ENCODE assay signal across 1 cellular context in the genomic region with DNA sequence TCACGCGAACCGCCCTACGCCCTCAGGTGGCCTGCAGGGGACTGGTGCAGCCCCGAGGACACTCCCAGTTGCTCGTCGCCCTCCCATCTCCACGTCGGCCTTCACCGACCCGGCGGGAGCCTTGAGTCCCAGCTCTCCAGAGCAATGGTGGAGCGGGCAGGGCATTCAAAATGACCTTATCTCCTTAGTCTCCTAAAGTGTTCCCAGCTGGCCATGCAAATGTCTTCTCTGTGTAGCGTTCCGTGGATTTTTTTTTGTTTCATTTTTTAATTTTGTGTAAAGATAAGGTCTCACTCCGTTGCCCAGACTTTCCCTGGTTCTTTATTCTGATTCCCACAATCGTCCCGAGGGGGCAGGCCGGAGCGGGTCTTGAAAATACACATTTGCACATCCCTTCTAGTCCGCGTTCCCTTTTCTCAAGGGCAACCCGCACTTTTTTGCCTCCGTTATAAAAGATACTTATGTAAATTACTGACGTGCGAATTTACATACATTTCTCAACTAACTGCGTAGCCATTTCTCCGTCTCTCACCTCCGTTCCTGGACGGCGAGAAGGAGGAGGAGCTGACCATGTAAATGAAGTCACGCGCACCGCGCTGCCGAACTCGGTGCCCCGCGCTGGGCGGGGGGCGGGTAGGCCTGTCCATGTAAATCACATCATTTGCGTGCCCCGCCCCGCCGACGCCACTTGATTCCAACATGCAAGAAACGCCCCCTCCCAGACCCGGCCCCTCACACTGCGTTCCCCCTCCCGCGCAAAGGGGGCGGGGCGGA.
TF ChIP-seq lines count a peak whose summit lies in the region.

No MANE protein-coding gene starts in this region.

TF ChIP-seq in K562, 482 proteins besides CTCF, POLR2A, EP300 and RAD21 (continued from another document):
- TF ChIP-seq SFPQ (IDR thresholded peaks at IDR 0.05; ENCODE audit: low read depth, low read length) (no peak), ZNF24 (IDR thresholded peaks at IDR 0.05) (no peak), CBFA2T2 (conservative IDR thresholded peaks at IDR 0.05) (no peak), TOE1 (IDR thresholded peaks at IDR 0.05; ENCODE audit: borderline replicate concordance) (peak; percentile 82; the same call in 1 of the 2 replicates), TOE1 (CRISPR knock-in tag; IDR thresholded peaks at IDR 0.05; ENCODE audit: borderline replicate concordance, low read depth) (no peak), ZNF436 (CRISPR knock-in tag; IDR thresholded peaks at IDR 0.05) (no peak), TFAM (CRISPR knock-in tag; conservative IDR thresholded peaks at IDR 0.05) (no peak), GTF2A2 (tag; IDR thresholded peaks at IDR 0.05) (no peak), KHSRP (IDR thresholded peaks at IDR 0.05) (0 out of 2 replicates have a peak, but pooled peaks have one; percentile 22), NCOA2 (IDR thresholded peaks at IDR 0.05; ENCODE audit: partially characterized antibody in 2 of 2) (no peak), ELK3 (CRISPR knock-in tag; IDR thresholded peaks at IDR 0.05) (no peak), GMEB1 (CRISPR knock-in tag; IDR thresholded peaks at IDR 0.05) (no peak)
